Comparison of ENCODE assay signal across 8 cellular contexts in the genomic region with DNA sequence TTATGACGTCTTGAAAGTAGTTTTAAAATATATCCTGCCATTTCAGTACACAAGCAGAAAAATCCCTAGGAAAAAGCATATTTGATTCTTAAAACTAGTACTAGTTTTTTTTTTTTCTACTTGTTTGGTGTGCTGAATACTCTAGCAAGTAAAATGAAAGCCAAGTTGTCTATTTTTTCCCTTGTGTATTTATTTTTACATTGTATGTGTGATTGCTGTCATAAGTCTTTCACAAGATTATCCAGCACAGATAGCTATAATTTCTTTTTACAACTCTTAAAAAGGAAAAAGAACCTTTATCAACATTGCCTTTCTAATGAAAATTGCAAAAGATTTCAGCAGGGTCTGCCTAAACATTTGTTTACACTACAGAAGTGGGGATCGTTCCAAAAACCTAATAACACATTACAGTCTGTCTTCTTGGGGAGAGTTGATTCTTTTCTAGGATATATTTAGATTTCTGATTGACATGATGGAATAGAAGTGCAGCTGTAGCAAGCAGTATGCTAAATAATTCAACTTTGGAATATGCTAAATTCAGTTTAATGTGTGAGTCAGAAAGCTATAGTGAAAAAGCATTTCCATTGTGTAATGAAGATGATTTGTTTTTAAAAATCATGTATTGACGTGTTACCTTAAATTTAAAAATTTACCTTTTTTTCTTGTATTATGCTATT. TPM values are rescaled to one million over a fixed set of nuclear protein-coding genes. Genes with fewer than 3 reads are reported as not detected.
A peak's percentile ranks its signal among the peaks of the same experiment; 100 is the strongest.
DNase-seq lines count a peak whose midpoint lies in the region; ATAC-seq and TF ChIP-seq lines count a peak whose summit lies in the region.
"Had no signal": no experiment of that assay in that cellular context is flagged by ENCODE, and none has a peak within 500 bp of the region (broad histone marks: within the 10 kb centered on the region; RNA-seq: fewer than 3 reads in every experiment).

No MANE protein-coding gene starts in this region.

- H3K27me3 Mint-ChIP-seq in T-helper 17 cell, result no peaks in the 10 kb centered on the region

- POLR2A ChIA-PET in HEK293T (lab: Yijun Ruan, JAX), result no interaction called here

- H3K27ac ChIP-seq in skin epidermis, result peak overlapping the region in 15 of 21 experiments; percentile 17 to 100 (median 96)

- CTCF ChIA-PET in HEK293T (lab: Yijun Ruan, JAX), result no interaction called here

- H3K4me3 Mint-ChIP-seq in T-helper 17 cell, result peak overlapping the region; percentile 99

- H3K4me3 ChIP-seq in foreskin fibroblast (ENCODE audit: low read depth in 1 of 2, low read length in 2 of 2), result peak overlapping the region; percentile 74 to 95
- H3K4me3 ChIP-seq in skin epidermis, result peak overlapping the region; percentile 72 to 98 (median 91)

- no peak for TF ChIP-seq CTCF in foreskin fibroblast (IDR thresholded peaks at IDR 0.05; ENCODE audit: low read depth, low read length)

- H3K9me3 ChIP-seq in T-helper 17 cell (ENCODE audit: control insufficient read depth, low read length, poor library complexity, severe bottlenecking), result no peaks in the 10 kb centered on the region

- ATAC-seq in T-helper 17 cell (no peak), GM21528 (IDR thresholded peaks at IDR 0.05; ENCODE audit: low FRiP score, unreplicated experiment) (no peak), HG02588 (IDR thresholded peaks at IDR 0.05; ENCODE audit: unreplicated experiment) (no peak)

- DNase-seq in HEK293T (ENCODE audit: extremely low spot score) (no peak), T-helper 17 cell (no peak), foreskin fibroblast (no peak), DMS153 (lab: John Stamatoyannopoulos, UW) (no peak)
- DNase-seq: stimulated activated CD4-positive, alpha-beta T cell treated with anti-CD3 and anti-CD28 coated beads, Interleukin-1b, Interleukin-23, amount 100 ng/mL, for 48 hours had no signal

- H3K4me1 Mint-ChIP-seq in T-helper 17 cell, result peaks cover 32% of the 10 kb centered on the region

- no peaks in the 10 kb centered on the region for H3K36me3 Mint-ChIP-seq in T-helper 17 cell (ENCODE audit: low read depth)

- H3K27ac Mint-ChIP-seq in T-helper 17 cell, result peak overlapping the region; percentile 100

TF ChIP-seq in HEK293T, 16 proteins besides CTCF, POLR2A, EP300 and RAD21:
- no peak for TF ChIP-seq ELF4 (IDR thresholded peaks at IDR 0.05)
- TF ChIP-seq, protein P1, sequence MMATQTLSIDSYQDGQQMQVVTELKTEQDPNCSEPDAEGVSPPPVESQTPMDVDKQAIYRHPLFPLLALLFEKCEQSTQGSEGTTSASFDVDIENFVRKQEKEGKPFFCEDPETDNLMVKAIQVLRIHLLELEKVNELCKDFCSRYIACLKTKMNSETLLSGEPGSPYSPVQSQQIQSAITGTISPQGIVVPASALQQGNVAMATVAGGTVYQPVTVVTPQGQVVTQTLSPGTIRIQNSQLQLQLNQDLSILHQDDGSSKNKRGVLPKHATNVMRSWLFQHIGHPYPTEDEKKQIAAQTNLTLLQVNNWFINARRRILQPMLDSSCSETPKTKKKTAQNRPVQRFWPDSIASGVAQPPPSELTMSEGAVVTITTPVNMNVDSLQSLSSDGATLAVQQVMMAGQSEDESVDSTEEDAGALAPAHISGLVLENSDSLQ (IDR thresholded peaks at IDR 0.05), result peak; percentile 46

RNA-seq across cellular contexts. Expression of a gene that starts 2.5 kb away (rescaled TPM):
- total RNA-seq in T-helper 17 cell, result 10 to 100 TPM; 58.9 to 75.1 TPM
